Comparison of ENCODE assay signal across 12 cellular contexts in the genomic region with DNA sequence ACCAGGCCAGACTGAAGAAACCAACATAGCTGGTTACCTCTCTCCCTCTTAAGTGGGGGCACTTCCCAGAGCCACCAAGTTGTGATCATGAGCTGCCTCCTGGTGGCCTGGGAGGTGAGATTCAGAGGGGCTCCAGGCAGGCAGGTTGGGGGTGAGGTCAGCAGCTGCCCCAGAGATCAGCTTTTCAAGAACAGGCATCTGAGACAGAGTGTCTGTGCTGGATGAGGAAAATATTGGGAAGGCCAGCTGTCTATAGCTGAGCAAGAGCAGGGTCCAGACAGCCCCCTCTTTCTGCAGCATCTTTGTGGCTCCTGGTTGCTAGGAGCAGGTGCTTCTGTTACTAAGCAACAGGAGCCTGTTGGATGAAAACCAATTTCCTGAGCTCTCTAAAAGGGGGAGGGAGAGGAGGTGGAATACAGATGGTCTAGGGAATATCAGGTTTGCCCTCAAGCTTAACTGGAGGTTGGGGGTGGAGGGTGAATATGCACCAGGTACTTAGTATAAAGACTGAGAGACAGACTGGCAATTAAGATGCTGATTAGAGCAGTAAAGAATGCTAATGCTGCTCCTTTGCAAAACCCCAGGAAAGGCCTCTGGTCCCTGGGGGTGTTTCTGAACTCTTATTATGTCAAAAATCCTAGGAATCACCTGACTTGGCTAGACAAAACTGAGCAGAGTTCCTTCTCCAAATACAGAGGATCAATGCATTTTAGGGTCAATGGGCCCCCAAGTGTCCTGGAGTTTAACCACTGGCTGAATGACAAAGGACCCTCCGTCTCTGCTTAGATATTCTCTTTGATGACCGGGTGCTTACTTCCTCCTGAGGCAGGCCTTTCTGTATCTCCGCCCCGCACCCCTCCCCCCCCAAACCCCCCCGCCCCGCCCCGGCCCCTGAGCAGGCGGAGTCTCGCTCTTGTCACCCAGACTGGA. TPM values are rescaled to one million over a fixed set of nuclear protein-coding genes. Genes with fewer than 3 reads are reported as not detected.
DNase-seq lines count a peak whose midpoint lies in the region; ATAC-seq and TF ChIP-seq lines count a peak whose summit lies in the region.
"Had no signal": no experiment of that assay in that cellular context is flagged by ENCODE, and none has a peak within 500 bp of the region (broad histone marks: within the 10 kb centered on the region; RNA-seq: fewer than 3 reads in every experiment).

No MANE protein-coding gene starts in this region.

- TF ChIP-seq CTCF in retinal pigment epithelial cell (conservative IDR thresholded peaks at IDR 0.05; ENCODE audit: low read depth, low read length), result peak; percentile 3

- peak; percentile 3 for DNase-seq in activated CD4-positive, alpha-beta T cell treated with anti-CD3 and anti-CD28 coated beads for 36 hours
- DNase-seq in activated CD4-positive, alpha-beta T cell treated with anti-CD3 and anti-CD28 coated beads, Interleukin-2, amount 50 U/mL, for 4 hours, result no peak
- peak; percentile 77 for DNase-seq in NCI-H1694 (lab: John Stamatoyannopoulos, UW)
- DNase-seq in ecto neural progenitor cell (ENCODE audit: low spot score), result peak; percentile 54
- DNase-seq in retinal pigment epithelial cell (ENCODE audit: low read depth), result no peak
- no peak for DNase-seq in right cardiac atrium
- no peak for DNase-seq in T-helper 9 cell
- no peak for DNase-seq in stimulated activated naive CD4-positive, alpha-beta T cell treated with Interleukin-2 at 50 U/mL for 16 hours (lab: John Stamatoyannopoulos, UW)
- DNase-seq: GOT3, PC-9, transverse colon had no signal

- no peaks in the 10 kb centered on the region for H3K36me3 Mint-ChIP-seq in activated CD4-positive, alpha-beta T cell treated with anti-CD3 and anti-CD28 coated beads for 36 hours (ENCODE audit: low read depth)

- H3K27me3 ChIP-seq in right cardiac atrium (ENCODE audit: control insufficient read depth, insufficient read depth), result no peaks in the 10 kb centered on the region
- H3K27me3 ChIP-seq: transverse colon had no signal

- no peak overlapping the region for H3K27ac ChIP-seq in right cardiac atrium (ENCODE audit: low read length)
- H3K27ac ChIP-seq: PC-9, transverse colon had no signal

- 23% methylated on average over 9 of the region's 9 CpGs for WGBS in right cardiac atrium

- CTCF ChIA-PET in activated CD4-positive, alpha-beta T cell treated with anti-CD3 and anti-CD28 coated beads for 36 hours (lab: Charles Lee), result interaction anchor here (1.3 kb wide), 1 partner anchor 19 kb away, joined by 3 read pairs; no protein-coding TSS in a partner anchor

- no peaks in the 10 kb centered on the region for H3K9me3 ChIP-seq in right cardiac atrium (ENCODE audit: control insufficient read depth, low read length)
- H3K9me3 ChIP-seq: transverse colon had no signal

- H3K4me1 ChIP-seq in right cardiac atrium (ENCODE audit: control insufficient read depth, insufficient read depth, low read length), result no peaks in the 10 kb centered on the region
- H3K4me1 ChIP-seq: transverse colon had no signal

- ATAC-seq in activated CD4-positive, alpha-beta T cell treated with anti-CD3 and anti-CD28 coated beads for 36 hours, result no peak
- ATAC-seq in right cardiac atrium, result no peak

- H3K27me3 Mint-ChIP-seq in activated CD4-positive, alpha-beta T cell treated with anti-CD3 and anti-CD28 coated beads for 36 hours, result no peaks in the 10 kb centered on the region

- H3K4me3 Mint-ChIP-seq in activated CD4-positive, alpha-beta T cell treated with anti-CD3 and anti-CD28 coated beads for 36 hours, result no peak overlapping the region
- H3K4me3 Mint-ChIP-seq: activated T-cell treated with anti-CD3 and anti-CD28 coated beads, Interleukin-2, amount 50 U/mL, for 72 hours had no signal

- intact Hi-C loops in activated CD4-positive, alpha-beta T cell treated with anti-CD3 and anti-CD28 coated beads for 36 hours (cut with DNase I, micrococcal nuclease), result no loop called here
- intact Hi-C loops in right cardiac atrium (cut with DNase I), result no loop called here

- no peak overlapping the region for H3K27ac Mint-ChIP-seq in activated CD4-positive, alpha-beta T cell treated with anti-CD3 and anti-CD28 coated beads for 36 hours
- H3K27ac Mint-ChIP-seq: activated T-cell treated with anti-CD3 and anti-CD28 coated beads, Interleukin-2, amount 50 U/mL, for 72 hours had no signal

- POLR2A ChIA-PET in activated CD4-positive, alpha-beta T cell treated with anti-CD3 and anti-CD28 coated beads for 36 hours (lab: Charles Lee), result no interaction called here

- H3K4me3 ChIP-seq in retinal pigment epithelial cell (ENCODE audit: low read length), result no peak overlapping the region
- H3K4me3 ChIP-seq in right cardiac atrium (ENCODE audit: low read length), result no peak overlapping the region
- H3K4me3 ChIP-seq: PC-9, transverse colon had no signal

- H3K9me3 Mint-ChIP-seq in activated CD4-positive, alpha-beta T cell treated with anti-CD3 and anti-CD28 coated beads for 36 hours (ENCODE audit: low read depth), result no peaks in the 10 kb centered on the region
- H3K9me3 Mint-ChIP-seq: activated T-cell treated with anti-CD3 and anti-CD28 coated beads, Interleukin-2, amount 50 U/mL, for 72 hours had no signal

- H3K4me1 Mint-ChIP-seq in activated CD4-positive, alpha-beta T cell treated with anti-CD3 and anti-CD28 coated beads for 36 hours, result no peaks in the 10 kb centered on the region

RNA-seq across cellular contexts. Expression of gene ZCCHC13, which starts 21.4 kb away (rescaled TPM):
- total RNA-seq in activated CD4-positive, alpha-beta T cell treated with anti-CD3 and anti-CD28 coated beads for 36 hours, result not detected
- not detected for total RNA-seq in right cardiac atrium
- not detected for polyA plus RNA-seq in right cardiac atrium
- total RNA-seq: activated T-cell treated with anti-CD3 and anti-CD28 coated beads, Interleukin-2, amount 50 U/mL, for 72 hours; PC-9; transverse colon had no signal

Comparison
In these comparisons a context has a peak if more than half of its experiments do, and no peak if none do; other contexts are left out.
1. DNase-seq: peak in activated CD4-positive, alpha-beta T cell treated with anti-CD3 and anti-CD28 coated beads for 36 hours (single experiment), NCI-H1694 (single experiment) and ecto neural progenitor cell (single experiment); none in activated CD4-positive, alpha-beta T cell treated with anti-CD3 and anti-CD28 coated beads, Interleukin-2, amount 50 U/mL, for 4 hours (0 of 2), retinal pigment epithelial cell (single experiment), right cardiac atrium (0 of 3), T-helper 9 cell (single experiment) and stimulated activated naive CD4-positive, alpha-beta T cell treated with Interleukin-2 at 50 U/mL for 16 hours (single experiment).